In the genomic region with DNA sequence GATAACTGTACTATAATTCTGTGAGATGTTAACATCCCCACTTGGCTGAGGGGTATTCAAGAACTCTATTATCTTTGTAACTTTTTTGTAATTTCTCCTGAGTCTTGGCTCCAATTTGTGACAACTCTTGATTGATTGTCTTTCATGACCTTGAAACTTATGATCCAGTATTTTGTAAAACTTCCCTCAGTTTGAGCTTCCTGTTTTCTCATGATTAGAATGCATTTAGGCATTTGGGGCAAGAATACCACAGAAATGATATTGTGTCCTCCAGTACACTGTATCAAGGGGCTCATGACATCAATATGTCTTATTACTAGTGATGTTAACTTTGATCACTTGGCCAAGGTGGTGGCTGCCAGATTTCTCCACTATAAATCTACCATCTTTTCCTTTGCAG, we compare ENCODE assay signal across 18 cellular contexts. TPM values are rescaled to one million over a fixed set of nuclear protein-coding genes. Genes with fewer than 3 reads are reported as not detected.
DNase-seq lines count a peak whose midpoint lies in the region; ATAC-seq and TF ChIP-seq lines count a peak whose summit lies in the region.
"Had no signal": no experiment of that assay in that cellular context is flagged by ENCODE, and none has a peak within 500 bp of the region (broad histone marks: within the 10 kb centered on the region; RNA-seq: fewer than 3 reads in every experiment).

No MANE protein-coding gene starts in this region.

- no peaks in the 10 kb centered on the region for H3K36me3 Mint-ChIP-seq in activated T-cell treated with anti-CD3 and anti-CD28 coated beads, Interleukin-2, amount 50 U/mL, for 72 hours (ENCODE audit: insufficient read depth in 2 of 2)

- ATAC-seq in activated T-cell treated with anti-CD3 and anti-CD28 coated beads, Interleukin-2, amount 50 U/mL, for 72 hours (replicated peaks in 1 of 2): no peak
- ATAC-seq in RWPE2 (ENCODE audit: low read depth) (no peak), GM21526 (IDR thresholded peaks at IDR 0.05; ENCODE audit: low FRiP score, unreplicated experiment) (no peak)
- ATAC-seq: left lobe of liver had no signal

- no peak for DNase-seq in activated T-cell treated with anti-CD3 and anti-CD28 coated beads, Interleukin-2, amount 50 U/mL, for 72 hours
- DNase-seq in activated T-cell treated with anti-CD3 and anti-CD28 coated beads for 4 hours (no peak), RWPE2 (ENCODE audit: low spot score) (no peak), fibroblast of the aortic adventitia (ENCODE audit: low read depth) (peak; percentile 38), SHP77 (lab: John Stamatoyannopoulos, UW) (no peak), NCI-H146 (lab: John Stamatoyannopoulos, UW) (no peak)
- DNase-seq: activated CD4-positive, alpha-beta T cell treated with anti-CD3 and anti-CD28 coated beads, Interleukin-2, amount 10 ng/mL, durations not matched to agents 24 days and 14 days; activated effector memory CD4-positive, alpha-beta T cell treated with anti-CD3 and anti-CD28 coated beads, Interleukin-2, amount 50 U/mL, for 16 hours; Caco-2; NCI-H1092 treated with DMSO at 0.1 percent for 48 hours; NCI-H69; nucleus accumbens; right lobe of liver; stimulated activated naive CD4-positive, alpha-beta T cell treated with Interleukin-2 at 50 U/mL for 16 hours; transverse colon had no signal

- H3K27ac Mint-ChIP-seq in activated T-cell treated with anti-CD3 and anti-CD28 coated beads, Interleukin-2, amount 50 U/mL, for 72 hours: peak overlapping the region; percentile 18
- H3K27ac Mint-ChIP-seq: activated CD4-positive, alpha-beta T cell treated with anti-CD3 and anti-CD28 coated beads, Interleukin-2, amount 10 ng/mL, durations not matched to agents 24 days and 14 days had no signal

- H3K4me1 ChIP-seq in RWPE2 (ENCODE audit: insufficient read depth, poor library complexity, severe bottlenecking) (peaks cover 57% of the 10 kb centered on the region), subcutaneous abdominal adipose tissue (ENCODE audit: control insufficient read depth in 5 of 5, insufficient read depth in 5 of 5, low read length in 5 of 5) (peaks cover 0 to 33% (median 25%) of the 10 kb centered on the region in 5 donors)
- H3K4me1 ChIP-seq: Caco-2 had no signal

- H3K9ac ChIP-seq in subcutaneous abdominal adipose tissue (ENCODE audit: low read length in 5 of 5): no peak overlapping the region

- H3K9me3 Mint-ChIP-seq in activated T-cell treated with anti-CD3 and anti-CD28 coated beads, Interleukin-2, amount 50 U/mL, for 72 hours: no peaks in the 10 kb centered on the region
- H3K9me3 Mint-ChIP-seq: activated CD4-positive, alpha-beta T cell treated with anti-CD3 and anti-CD28 coated beads, Interleukin-2, amount 10 ng/mL, durations not matched to agents 24 days and 14 days had no signal

- no peaks in the 10 kb centered on the region for H3K27me3 Mint-ChIP-seq in activated T-cell treated with anti-CD3 and anti-CD28 coated beads, Interleukin-2, amount 50 U/mL, for 72 hours (ENCODE audit: low read depth)
- H3K27me3 Mint-ChIP-seq: activated CD4-positive, alpha-beta T cell treated with anti-CD3 and anti-CD28 coated beads, Interleukin-2, amount 10 ng/mL, durations not matched to agents 24 days and 14 days had no signal

- H3K36me3 ChIP-seq in RWPE2 (ENCODE audit: low read depth): no peaks in the 10 kb centered on the region; the same call in none of the 2 replicates
- H3K36me3 ChIP-seq in subcutaneous abdominal adipose tissue (ENCODE audit: control insufficient read depth in 5 of 5, insufficient read depth in 5 of 5, low read length in 5 of 5): no peaks in the 10 kb centered on the region
- H3K36me3 ChIP-seq: right lobe of liver, transverse colon had no signal

- H3K27me3 ChIP-seq in RWPE2 (ENCODE audit: insufficient read depth, poor library complexity, severe bottlenecking) (no peaks in the 10 kb centered on the region), subcutaneous abdominal adipose tissue (ENCODE audit: control insufficient read depth in 5 of 5, insufficient read depth in 4 of 5, low read length in 5 of 5) (no peaks in the 10 kb centered on the region)
- H3K27me3 ChIP-seq: right lobe of liver, transverse colon had no signal

- H3K27ac ChIP-seq in RWPE2 (ENCODE audit: poor library complexity, severe bottlenecking) (peak overlapping the region; percentile 26), subcutaneous abdominal adipose tissue (ENCODE audit: low read depth, low read length) (peak overlapping the region; percentile 61)
- H3K27ac ChIP-seq: right lobe of liver, transverse colon had no signal

- TF ChIP-seq CTCF in RWPE2 (IDR thresholded peaks at IDR 0.05; ENCODE audit: poor library complexity, severe bottlenecking): no peak
- no peak for TF ChIP-seq CTCF in fibroblast of the aortic adventitia (IDR thresholded peaks at IDR 0.05; ENCODE audit: insufficient read depth, low read length)

- H3K9me3 ChIP-seq in RWPE2 (ENCODE audit: severe bottlenecking) (no peaks in the 10 kb centered on the region), subcutaneous abdominal adipose tissue (ENCODE audit: control insufficient read depth in 5 of 5, low read length in 5 of 5) (no peaks in the 10 kb centered on the region)
- H3K9me3 ChIP-seq: Caco-2, right lobe of liver, transverse colon had no signal

- H3K4me3 Mint-ChIP-seq in activated T-cell treated with anti-CD3 and anti-CD28 coated beads, Interleukin-2, amount 50 U/mL, for 72 hours: no peak overlapping the region
- H3K4me3 Mint-ChIP-seq: activated CD4-positive, alpha-beta T cell treated with anti-CD3 and anti-CD28 coated beads, Interleukin-2, amount 10 ng/mL, durations not matched to agents 24 days and 14 days had no signal

- H3K4me1 Mint-ChIP-seq in activated T-cell treated with anti-CD3 and anti-CD28 coated beads, Interleukin-2, amount 50 U/mL, for 72 hours (ENCODE audit: low read depth): peaks cover 60% of the 10 kb centered on the region

- H3K4me3 ChIP-seq in RWPE2 (ENCODE audit: severe bottlenecking) (no peak overlapping the region), fibroblast of the aortic adventitia (ENCODE audit: low read depth, low read length) (no peak overlapping the region), subcutaneous abdominal adipose tissue (ENCODE audit: low read depth in 1 of 5, low read length in 5 of 5) (no peak overlapping the region)
- H3K4me3 ChIP-seq: right lobe of liver, transverse colon had no signal

RNA-seq across cellular contexts. Expression of a gene that starts 37.4 kb away (rescaled TPM):
- 10 to 100 TPM; 12.5 to 18.9 TPM for total RNA-seq in activated T-cell treated with anti-CD3 and anti-CD28 coated beads, Interleukin-2, amount 50 U/mL, for 72 hours
- 4.1 and 9.5 TPM in 2 replicates for total RNA-seq in fibroblast of the aortic adventitia (ENCODE audit: low replicate concordance)

RNA-seq across cellular contexts. Expression of a gene that starts 57.2 kb away (rescaled TPM):
- 10 to 100 TPM; 81.1 to 83.8 TPM for total RNA-seq in activated T-cell treated with anti-CD3 and anti-CD28 coated beads, Interleukin-2, amount 50 U/mL, for 72 hours
- 10.6 and 38.6 TPM in 2 replicates for total RNA-seq in fibroblast of the aortic adventitia (ENCODE audit: low replicate concordance)
